ENCODE assay signal across 15 cellular contexts in genomic region chr21:45299026-45299863, GRCh38. TPM values are rescaled to one million over a fixed set of nuclear protein-coding genes. Genes with fewer than 3 reads are reported as not detected.
A peak's percentile ranks its signal among the peaks of the same experiment; 100 is the strongest.
DNase-seq lines count a peak whose midpoint lies in the region; ATAC-seq and TF ChIP-seq lines count a peak whose summit lies in the region.
"Had no signal": no experiment of that assay in that cellular context is flagged by ENCODE, and none has a peak within 500 bp of the region (broad histone marks: within the 10 kb centered on the region; RNA-seq: fewer than 3 reads in every experiment).

No MANE protein-coding gene starts in this region.

- no peak overlapping the region for H3K4me3 ChIP-seq in hepatocyte
- H3K4me3 ChIP-seq: BLaER1, body of pancreas had no signal

- peak overlapping the region; percentile 48 for H3K4me2 ChIP-seq in hepatocyte

- peak overlapping the region; percentile 83 for H3K27ac ChIP-seq in hepatocyte
- H3K27ac ChIP-seq: BLaER1 had no signal

- no peaks in the 10 kb centered on the region for H3K9me2 ChIP-seq in hepatocyte (replicated peaks; ENCODE audit: insufficient read depth)

- H3K79me2 ChIP-seq in hepatocyte, result peaks cover 25% of the 10 kb centered on the region

- no peaks in the 10 kb centered on the region for H4K20me1 ChIP-seq in hepatocyte (ENCODE audit: insufficient read depth, poor library complexity, severe bottlenecking)
- H4K20me1 ChIP-seq: BLaER1 had no signal

- intact Hi-C loops in sciatic nerve (cut with DNase I), result no loop called here

- peaks cover 27% of the 10 kb centered on the region for H3K4me1 ChIP-seq in hepatocyte (ENCODE audit: insufficient read depth)

- no peaks in the 10 kb centered on the region for H3K27me3 Mint-ChIP-seq in chondrocyte (ENCODE audit: low read depth)
- H3K27me3 Mint-ChIP-seq: activated T-cell treated with anti-CD3 and anti-CD28 coated beads, Interleukin-2, amount 50 U/mL, for 24 hours had no signal

- peaks cover 3% of the 10 kb centered on the region for H3K36me3 Mint-ChIP-seq in chondrocyte (ENCODE audit: low read depth)
- H3K36me3 Mint-ChIP-seq: IgD-negative memory B cell had no signal

- H3K9me3 ChIP-seq in hepatocyte (ENCODE audit: low read depth), result no peaks in the 10 kb centered on the region
- H3K9me3 ChIP-seq: body of pancreas had no signal

- peaks cover 9% of the 10 kb centered on the region for H3K9me3 Mint-ChIP-seq in chondrocyte (ENCODE audit: low read depth)
- H3K9me3 Mint-ChIP-seq: activated B cell treated with CpG ODN at 0.5 μM for 24 hours; activated T-cell treated with anti-CD3 and anti-CD28 coated beads, Interleukin-2, amount 50 U/mL, for 24 hours; neural crest cell had no signal

- TF ChIP-seq CTCF in chondrocyte (IDR thresholded peaks at IDR 0.05), result no peak
- TF ChIP-seq CTCF in hepatocyte (IDR thresholded peaks at IDR 0.05; ENCODE audit: poor library complexity), result no peak

- no peaks in the 10 kb centered on the region for H3K36me3 ChIP-seq in hepatocyte (replicated peaks; ENCODE audit: insufficient read depth, low read depth)
- H3K36me3 ChIP-seq: BLaER1 had no signal

- H3K27ac Mint-ChIP-seq in chondrocyte (ENCODE audit: unreplicated experiment), result peak overlapping the region; percentile 96
- H3K27ac Mint-ChIP-seq: activated B cell treated with CpG ODN at 0.5 μM for 24 hours; activated T-cell treated with anti-CD3 and anti-CD28 coated beads, Interleukin-2, amount 50 U/mL, for 24 hours; IgD-negative memory B cell had no signal

- WGBS in hepatocyte (ENCODE audit: low lambda C conversion rate, missing lambda C conversion rate), result 65% methylated on average over 22 of the region's 22 CpGs

- ATAC-seq in sciatic nerve (no peak), HG02840 (IDR thresholded peaks at IDR 0.05; ENCODE audit: low FRiP score, unreplicated experiment) (no peak), HG03469 (IDR thresholded peaks at IDR 0.05; ENCODE audit: unreplicated experiment) (no peak)
- ATAC-seq: body of pancreas had no signal

- H2AFZ ChIP-seq in hepatocyte, result no peak overlapping the region

- H3K27me3 ChIP-seq in hepatocyte, result no peaks in the 10 kb centered on the region
- H3K27me3 ChIP-seq: BLaER1, body of pancreas had no signal

- peak overlapping the region; percentile 31 for H3K4me3 Mint-ChIP-seq in chondrocyte (ENCODE audit: unreplicated experiment)
- H3K4me3 Mint-ChIP-seq: activated B cell treated with CpG ODN at 0.5 μM for 24 hours; activated T-cell treated with anti-CD3 and anti-CD28 coated beads, Interleukin-2, amount 50 U/mL, for 24 hours; IgD-negative memory B cell; neural crest cell had no signal

- DNase-seq in NCI-H69 (lab: John Stamatoyannopoulos, UW) (peak; percentile 54), chondrocyte (ENCODE audit: low spot score) (peak; percentile 67), hepatocyte (ENCODE audit: low spot score) (no peak), sciatic nerve (ENCODE audit: low spot score) (peak; percentile 58), NCI-H1417 (lab: John Stamatoyannopoulos, UW) (no peak)
- no peak for DNase-seq in stimulated activated CD8-positive, alpha-beta memory T cell treated with anti-CD3 and anti-CD28 coated beads, Interleukin-4, amount 100 ng/mL, for 48 hours
- DNase-seq: activated B cell treated with CpG ODN at 0.5 μM for 24 hours; activated T-cell treated with anti-CD3 and anti-CD28 coated beads, Interleukin-2, amount 50 U/mL, for 24 hours; NCI-H526 treated with DMSO at 0.1 percent for 48 hours had no signal

- H3K4me1 Mint-ChIP-seq in chondrocyte (ENCODE audit: low read depth), result peaks cover 74% of the 10 kb centered on the region
- H3K4me1 Mint-ChIP-seq: activated B cell treated with CpG ODN at 0.5 μM for 24 hours had no signal

RNA-seq across cellular contexts. Expression of gene POFUT2, which starts 11.6 kb away (rescaled TPM):
- total RNA-seq in chondrocyte, result 59.9 to 73.6 TPM (median 72.4 TPM) in 3 replicates
- 25.5 and 30.7 TPM in 2 replicates for total RNA-seq in hepatocyte
- 54.4 and 57.7 TPM in 2 replicates for polyA plus RNA-seq in hepatocyte
- 44.2 TPM for total RNA-seq in sciatic nerve

Comparison
In these comparisons a context has a peak if more than half of its experiments do, and no peak if none do; other contexts are left out.
1. DNase-seq: peak in NCI-H69 (single experiment), chondrocyte (single experiment) and sciatic nerve (single experiment); none in hepatocyte (single experiment), stimulated activated CD8-positive, alpha-beta memory T cell treated with anti-CD3 and anti-CD28 coated beads, Interleukin-4, amount 100 ng/mL, for 48 hours (single experiment) and NCI-H1417 (0 of 3).